Comparison of ENCODE assay signal across 1 cellular context in the genomic region with DNA sequence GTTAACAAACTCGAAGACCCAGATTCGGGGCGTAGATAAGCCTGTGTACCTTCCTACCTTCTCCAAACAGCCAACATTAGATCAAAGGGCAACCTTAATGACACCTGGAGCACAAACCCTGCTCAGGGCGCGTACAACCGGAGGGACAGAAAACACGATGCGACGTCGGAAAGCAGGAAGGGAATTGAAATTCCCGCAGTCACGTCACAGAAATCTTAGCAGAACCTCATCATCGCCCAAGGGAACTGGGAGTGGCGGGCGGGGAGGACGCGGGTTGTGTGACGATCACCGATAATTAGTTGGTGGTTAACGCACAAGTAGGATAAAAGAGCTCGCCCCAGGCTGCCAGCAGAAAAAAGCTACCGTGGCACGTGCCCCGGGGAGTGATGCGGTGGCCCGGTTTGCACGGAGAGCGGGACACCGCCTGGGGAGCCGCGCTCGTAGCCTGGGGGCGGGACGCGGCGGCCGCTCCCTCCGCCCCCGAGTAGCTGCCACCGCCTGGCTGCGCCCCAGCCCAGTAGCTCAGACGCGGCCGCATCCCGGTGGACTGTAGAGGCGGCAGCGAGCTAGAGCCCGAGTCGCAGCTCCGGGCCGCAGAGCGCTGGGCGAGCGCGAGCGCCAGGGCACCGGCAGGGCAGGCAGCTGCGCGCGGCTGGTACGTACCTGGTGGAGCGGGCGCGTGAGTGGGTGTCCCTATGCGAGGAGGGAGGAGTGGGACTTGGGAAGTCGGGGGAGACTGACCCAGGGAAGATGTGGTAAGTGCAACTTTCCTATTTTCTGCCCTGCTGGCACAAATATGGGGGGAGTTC.
TF ChIP-seq lines count a peak whose summit lies in the region.

A gene with protein sequence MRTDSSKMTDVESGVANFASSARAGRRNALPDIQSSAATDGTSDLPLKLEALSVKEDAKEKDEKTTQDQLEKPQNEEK (plus strand): TSS at position 525 of the 809 bp plus-strand sequence. CDS start 107,390 bp downstream, outside the sequence.

TF ChIP-seq in HEK293, 187 proteins besides CTCF, POLR2A, EP300 and RAD21 (continued from another document and continues in another):
- no peak for TF ChIP-seq ZNF292 (tag by site-specific recombination; IDR thresholded peaks at IDR 0.05; ENCODE audit: borderline replicate concordance, low read depth)
- TF ChIP-seq, protein P1, sequence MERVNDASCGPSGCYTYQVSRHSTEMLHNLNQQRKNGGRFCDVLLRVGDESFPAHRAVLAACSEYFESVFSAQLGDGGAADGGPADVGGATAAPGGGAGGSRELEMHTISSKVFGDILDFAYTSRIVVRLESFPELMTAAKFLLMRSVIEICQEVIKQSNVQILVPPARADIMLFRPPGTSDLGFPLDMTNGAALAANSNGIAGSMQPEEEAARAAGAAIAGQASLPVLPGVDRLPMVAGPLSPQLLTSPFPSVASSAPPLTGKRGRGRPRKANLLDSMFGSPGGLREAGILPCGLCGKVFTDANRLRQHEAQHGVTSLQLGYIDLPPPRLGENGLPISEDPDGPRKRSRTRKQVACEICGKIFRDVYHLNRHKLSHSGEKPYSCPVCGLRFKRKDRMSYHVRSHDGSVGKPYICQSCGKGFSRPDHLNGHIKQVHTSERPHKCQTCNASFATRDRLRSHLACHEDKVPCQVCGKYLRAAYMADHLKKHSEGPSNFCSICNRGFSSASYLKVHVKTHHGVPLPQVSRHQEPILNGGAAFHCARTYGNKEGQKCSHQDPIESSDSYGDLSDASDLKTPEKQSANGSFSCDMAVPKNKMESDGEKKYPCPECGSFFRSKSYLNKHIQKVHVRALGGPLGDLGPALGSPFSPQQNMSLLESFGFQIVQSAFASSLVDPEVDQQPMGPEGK (tag by site-specific recombination; IDR thresholded peaks at IDR 0.05), result peak; percentile 95; the same call in 1 of the 2 replicates
- TF ChIP-seq SCRT1 (tag by site-specific recombination; IDR thresholded peaks at IDR 0.05; ENCODE audit: borderline replicate concordance), result no peak
- TF ChIP-seq ZNF707 (tag by site-specific recombination; IDR thresholded peaks at IDR 0.05), result no peak
- TF ChIP-seq SCRT2 (tag by site-specific recombination; IDR thresholded peaks at IDR 0.05), result no peak; the same call in 1 of the 2 replicates
- no peak; the same call in 1 of the 2 replicates for TF ChIP-seq TRIM28 (IDR thresholded peaks at IDR 0.05; ENCODE audit: borderline replicate concordance, low read length)
- TF ChIP-seq BCL11B (tag by site-specific recombination; IDR thresholded peaks at IDR 0.05; ENCODE audit: low read depth), result 0 out of 2 replicates have a peak, but pooled peaks have one; percentile 11
- peak; percentile 55; the same call in 1 of the 2 replicates for TF ChIP-seq ZNF423 (tag by site-specific recombination; IDR thresholded peaks at IDR 0.05)
- TF ChIP-seq IKZF3 (tag by site-specific recombination; IDR thresholded peaks at IDR 0.05), result peak; percentile 54; the same call in 1 of the 2 replicates
- no peak for TF ChIP-seq ZNF146 (tag by site-specific recombination; IDR thresholded peaks at IDR 0.05)
- TF ChIP-seq, protein P2, sequence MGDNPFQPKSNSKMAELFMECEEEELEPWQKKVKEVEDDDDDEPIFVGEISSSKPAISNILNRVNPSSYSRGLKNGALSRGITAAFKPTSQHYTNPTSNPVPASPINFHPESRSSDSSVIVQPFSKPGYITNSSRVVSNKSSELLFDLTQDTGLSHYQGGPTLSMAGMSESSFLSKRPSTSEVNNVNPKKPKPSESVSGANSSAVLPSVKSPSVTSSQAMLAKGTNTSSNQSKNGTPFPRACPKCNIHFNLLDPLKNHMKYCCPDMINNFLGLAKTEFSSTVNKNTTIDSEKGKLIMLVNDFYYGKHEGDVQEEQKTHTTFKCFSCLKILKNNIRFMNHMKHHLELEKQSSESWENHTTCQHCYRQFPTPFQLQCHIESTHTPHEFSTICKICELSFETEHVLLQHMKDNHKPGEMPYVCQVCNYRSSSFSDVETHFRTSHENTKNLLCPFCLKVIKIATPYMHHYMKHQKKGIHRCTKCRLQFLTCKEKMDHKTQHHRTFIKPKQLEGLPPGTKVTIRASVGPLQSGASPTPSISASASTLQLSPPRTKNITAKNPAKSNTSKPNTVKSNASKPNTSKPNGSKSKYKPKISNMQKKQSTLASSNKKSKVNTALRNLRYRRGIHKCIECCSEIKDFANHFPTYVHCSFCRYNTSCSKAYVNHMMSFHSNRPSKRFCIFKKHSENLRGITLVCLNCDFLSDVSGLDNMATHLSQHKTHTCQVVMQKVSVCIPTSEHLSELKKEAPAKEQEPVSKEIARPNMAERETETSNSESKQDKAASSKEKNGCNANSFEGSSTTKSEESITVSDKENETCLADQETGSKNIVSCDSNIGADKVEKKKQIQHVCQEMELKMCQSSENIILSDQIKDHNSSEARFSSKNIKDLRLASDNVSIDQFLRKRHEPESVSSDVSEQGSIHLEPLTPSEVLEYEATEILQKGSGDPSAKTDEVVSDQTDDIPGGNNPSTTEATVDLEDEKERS (tag by site-specific recombination; IDR thresholded peaks at IDR 0.05), result no peak
- no peak for TF ChIP-seq ZNF112 (tag by site-specific recombination; IDR thresholded peaks at IDR 0.05)
- no peak for TF ChIP-seq YY2 (tag by site-specific recombination; IDR thresholded peaks at IDR 0.05)
- peak; percentile 75; the same call in 1 of the 2 replicates for TF ChIP-seq MZF1 (tag by site-specific recombination; IDR thresholded peaks at IDR 0.05; ENCODE audit: borderline replicate concordance)
- peak; percentile 92 for TF ChIP-seq WT1 (tag by site-specific recombination; IDR thresholded peaks at IDR 0.05)
- TF ChIP-seq, protein P3, sequence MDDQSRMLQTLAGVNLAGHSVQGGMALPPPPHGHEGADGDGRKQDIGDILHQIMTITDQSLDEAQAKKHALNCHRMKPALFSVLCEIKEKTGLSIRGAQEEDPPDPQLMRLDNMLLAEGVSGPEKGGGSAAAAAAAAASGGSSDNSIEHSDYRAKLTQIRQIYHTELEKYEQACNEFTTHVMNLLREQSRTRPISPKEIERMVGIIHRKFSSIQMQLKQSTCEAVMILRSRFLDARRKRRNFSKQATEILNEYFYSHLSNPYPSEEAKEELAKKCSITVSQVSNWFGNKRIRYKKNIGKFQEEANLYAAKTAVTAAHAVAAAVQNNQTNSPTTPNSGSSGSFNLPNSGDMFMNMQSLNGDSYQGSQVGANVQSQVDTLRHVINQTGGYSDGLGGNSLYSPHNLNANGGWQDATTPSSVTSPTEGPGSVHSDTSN (CRISPR knock-in tag; IDR thresholded peaks at IDR 0.05), result peak; percentile 93
- no peak for TF ChIP-seq ZNF585B (tag by site-specific recombination; IDR thresholded peaks at IDR 0.05)
- TF ChIP-seq, protein P4, sequence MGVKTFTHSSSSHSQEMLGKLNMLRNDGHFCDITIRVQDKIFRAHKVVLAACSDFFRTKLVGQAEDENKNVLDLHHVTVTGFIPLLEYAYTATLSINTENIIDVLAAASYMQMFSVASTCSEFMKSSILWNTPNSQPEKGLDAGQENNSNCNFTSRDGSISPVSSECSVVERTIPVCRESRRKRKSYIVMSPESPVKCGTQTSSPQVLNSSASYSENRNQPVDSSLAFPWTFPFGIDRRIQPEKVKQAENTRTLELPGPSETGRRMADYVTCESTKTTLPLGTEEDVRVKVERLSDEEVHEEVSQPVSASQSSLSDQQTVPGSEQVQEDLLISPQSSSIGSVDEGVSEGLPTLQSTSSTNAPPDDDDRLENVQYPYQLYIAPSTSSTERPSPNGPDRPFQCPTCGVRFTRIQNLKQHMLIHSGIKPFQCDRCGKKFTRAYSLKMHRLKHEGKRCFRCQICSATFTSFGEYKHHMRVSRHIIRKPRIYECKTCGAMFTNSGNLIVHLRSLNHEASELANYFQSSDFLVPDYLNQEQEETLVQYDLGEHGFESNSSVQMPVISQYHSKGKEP (tag by site-specific recombination; IDR thresholded peaks at IDR 0.05), result peak; percentile 48; the same call in 1 of the 2 replicates
- TF ChIP-seq, protein P5, sequence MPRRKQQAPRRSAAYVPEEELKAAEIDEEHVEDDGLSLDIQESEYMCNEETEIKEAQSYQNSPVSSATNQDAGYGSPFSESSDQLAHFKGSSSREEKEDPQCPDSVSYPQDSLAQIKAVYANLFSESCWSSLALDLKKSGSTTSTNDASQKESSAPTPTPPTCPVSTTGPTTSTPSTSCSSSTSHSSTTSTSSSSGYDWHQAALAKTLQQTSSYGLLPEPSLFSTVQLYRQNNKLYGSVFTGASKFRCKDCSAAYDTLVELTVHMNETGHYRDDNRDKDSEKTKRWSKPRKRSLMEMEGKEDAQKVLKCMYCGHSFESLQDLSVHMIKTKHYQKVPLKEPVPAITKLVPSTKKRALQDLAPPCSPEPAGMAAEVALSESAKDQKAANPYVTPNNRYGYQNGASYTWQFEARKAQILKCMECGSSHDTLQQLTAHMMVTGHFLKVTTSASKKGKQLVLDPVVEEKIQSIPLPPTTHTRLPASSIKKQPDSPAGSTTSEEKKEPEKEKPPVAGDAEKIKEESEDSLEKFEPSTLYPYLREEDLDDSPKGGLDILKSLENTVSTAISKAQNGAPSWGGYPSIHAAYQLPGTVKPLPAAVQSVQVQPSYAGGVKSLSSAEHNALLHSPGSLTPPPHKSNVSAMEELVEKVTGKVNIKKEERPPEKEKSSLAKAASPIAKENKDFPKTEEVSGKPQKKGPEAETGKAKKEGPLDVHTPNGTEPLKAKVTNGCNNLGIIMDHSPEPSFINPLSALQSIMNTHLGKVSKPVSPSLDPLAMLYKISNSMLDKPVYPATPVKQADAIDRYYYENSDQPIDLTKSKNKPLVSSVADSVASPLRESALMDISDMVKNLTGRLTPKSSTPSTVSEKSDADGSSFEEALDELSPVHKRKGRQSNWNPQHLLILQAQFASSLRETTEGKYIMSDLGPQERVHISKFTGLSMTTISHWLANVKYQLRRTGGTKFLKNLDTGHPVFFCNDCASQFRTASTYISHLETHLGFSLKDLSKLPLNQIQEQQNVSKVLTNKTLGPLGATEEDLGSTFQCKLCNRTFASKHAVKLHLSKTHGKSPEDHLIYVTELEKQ (tag by site-specific recombination; IDR thresholded peaks at IDR 0.05; ENCODE audit: borderline replicate concordance), result peak; percentile 9; the same call in 1 of the 2 replicates
- peak; percentile 99 for TF ChIP-seq OSR2 (tag by site-specific recombination; IDR thresholded peaks at IDR 0.05)
- TF ChIP-seq ZNF239 (tag by site-specific recombination; IDR thresholded peaks at IDR 0.05), result no peak
- no peak for TF ChIP-seq OVOL3 (tag by site-specific recombination; IDR thresholded peaks at IDR 0.05)
- TF ChIP-seq ZNF747 (tag by site-specific recombination; IDR thresholded peaks at IDR 0.05), result no peak
- TF ChIP-seq ZBTB8A (tag by site-specific recombination; IDR thresholded peaks at IDR 0.05), result peak; percentile 76
- peak; percentile 63; the same call in 1 of the 2 replicates for TF ChIP-seq ZNF501 (tag by site-specific recombination; IDR thresholded peaks at IDR 0.05)
- TF ChIP-seq KLF7 (tag by site-specific recombination; IDR thresholded peaks at IDR 0.05; ENCODE audit: borderline replicate concordance), result 0 out of 2 replicates have a peak, but pooled peaks have one; percentile 27
- TF ChIP-seq ZNF792 (tag by site-specific recombination; IDR thresholded peaks at IDR 0.05), result no peak
- TF ChIP-seq ZNF19 (tag by site-specific recombination; IDR thresholded peaks at IDR 0.05; ENCODE audit: low read depth), result no peak
- TF ChIP-seq ZNF529 (tag by site-specific recombination; IDR thresholded peaks at IDR 0.05; ENCODE audit: insufficient replicate concordance), result no peak
- no peak for TF ChIP-seq SETDB1 (IDR thresholded peaks at IDR 0.05; ENCODE audit: insufficient read length, low read length)
- TF ChIP-seq, protein P6, sequence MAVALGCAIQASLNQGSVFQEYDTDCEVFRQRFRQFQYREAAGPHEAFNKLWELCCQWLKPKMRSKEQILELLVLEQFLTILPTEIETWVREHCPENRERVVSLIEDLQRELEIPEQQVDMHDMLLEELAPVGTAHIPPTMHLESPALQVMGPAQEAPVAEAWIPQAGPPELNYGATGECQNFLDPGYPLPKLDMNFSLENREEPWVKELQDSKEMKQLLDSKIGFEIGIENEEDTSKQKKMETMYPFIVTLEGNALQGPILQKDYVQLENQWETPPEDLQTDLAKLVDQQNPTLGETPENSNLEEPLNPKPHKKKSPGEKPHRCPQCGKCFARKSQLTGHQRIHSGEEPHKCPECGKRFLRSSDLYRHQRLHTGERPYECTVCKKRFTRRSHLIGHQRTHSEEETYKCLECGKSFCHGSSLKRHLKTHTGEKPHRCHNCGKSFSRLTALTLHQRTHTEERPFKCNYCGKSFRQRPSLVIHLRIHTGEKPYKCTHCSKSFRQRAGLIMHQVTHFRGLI (tag by site-specific recombination; IDR thresholded peaks at IDR 0.05), result 0 out of 2 replicates have a peak, but pooled peaks have one; percentile 28
- no peak for TF ChIP-seq ZNF350 (tag by site-specific recombination; IDR thresholded peaks at IDR 0.05)
- no peak for TF ChIP-seq BCL11A (tag by site-specific recombination; IDR thresholded peaks at IDR 0.05; ENCODE audit: low read depth)
- TF ChIP-seq, protein P7, sequence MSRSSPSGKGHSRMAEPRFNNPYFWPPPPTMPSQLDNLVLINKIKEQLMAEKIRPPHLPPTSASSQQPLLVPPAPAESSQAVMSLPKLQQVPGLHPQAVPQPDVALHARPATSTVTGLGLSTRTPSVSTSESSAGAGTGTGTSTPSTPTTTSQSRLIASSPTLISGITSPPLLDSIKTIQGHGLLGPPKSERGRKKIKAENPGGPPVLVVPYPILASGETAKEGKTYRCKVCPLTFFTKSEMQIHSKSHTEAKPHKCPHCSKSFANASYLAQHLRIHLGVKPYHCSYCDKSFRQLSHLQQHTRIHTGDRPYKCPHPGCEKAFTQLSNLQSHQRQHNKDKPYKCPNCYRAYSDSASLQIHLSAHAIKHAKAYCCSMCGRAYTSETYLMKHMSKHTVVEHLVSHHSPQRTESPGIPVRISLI (tag by site-specific recombination; IDR thresholded peaks at IDR 0.05), result peak; percentile 86
- TF ChIP-seq, protein P8, sequence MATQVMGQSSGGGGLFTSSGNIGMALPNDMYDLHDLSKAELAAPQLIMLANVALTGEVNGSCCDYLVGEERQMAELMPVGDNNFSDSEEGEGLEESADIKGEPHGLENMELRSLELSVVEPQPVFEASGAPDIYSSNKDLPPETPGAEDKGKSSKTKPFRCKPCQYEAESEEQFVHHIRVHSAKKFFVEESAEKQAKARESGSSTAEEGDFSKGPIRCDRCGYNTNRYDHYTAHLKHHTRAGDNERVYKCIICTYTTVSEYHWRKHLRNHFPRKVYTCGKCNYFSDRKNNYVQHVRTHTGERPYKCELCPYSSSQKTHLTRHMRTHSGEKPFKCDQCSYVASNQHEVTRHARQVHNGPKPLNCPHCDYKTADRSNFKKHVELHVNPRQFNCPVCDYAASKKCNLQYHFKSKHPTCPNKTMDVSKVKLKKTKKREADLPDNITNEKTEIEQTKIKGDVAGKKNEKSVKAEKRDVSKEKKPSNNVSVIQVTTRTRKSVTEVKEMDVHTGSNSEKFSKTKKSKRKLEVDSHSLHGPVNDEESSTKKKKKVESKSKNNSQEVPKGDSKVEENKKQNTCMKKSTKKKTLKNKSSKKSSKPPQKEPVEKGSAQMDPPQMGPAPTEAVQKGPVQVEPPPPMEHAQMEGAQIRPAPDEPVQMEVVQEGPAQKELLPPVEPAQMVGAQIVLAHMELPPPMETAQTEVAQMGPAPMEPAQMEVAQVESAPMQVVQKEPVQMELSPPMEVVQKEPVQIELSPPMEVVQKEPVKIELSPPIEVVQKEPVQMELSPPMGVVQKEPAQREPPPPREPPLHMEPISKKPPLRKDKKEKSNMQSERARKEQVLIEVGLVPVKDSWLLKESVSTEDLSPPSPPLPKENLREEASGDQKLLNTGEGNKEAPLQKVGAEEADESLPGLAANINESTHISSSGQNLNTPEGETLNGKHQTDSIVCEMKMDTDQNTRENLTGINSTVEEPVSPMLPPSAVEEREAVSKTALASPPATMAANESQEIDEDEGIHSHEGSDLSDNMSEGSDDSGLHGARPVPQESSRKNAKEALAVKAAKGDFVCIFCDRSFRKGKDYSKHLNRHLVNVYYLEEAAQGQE (tag by site-specific recombination; IDR thresholded peaks at IDR 0.05), result no peak
- peak; percentile 50; the same call in 1 of the 2 replicates for TF ChIP-seq KLF10 (tag by site-specific recombination; IDR thresholded peaks at IDR 0.05)
- TF ChIP-seq ZNF549 (tag by site-specific recombination; IDR thresholded peaks at IDR 0.05), result no peak
- 0 out of 2 replicates have a peak, but pooled peaks have one; percentile 44 for TF ChIP-seq ZXDB (tag by site-specific recombination; IDR thresholded peaks at IDR 0.05)
